Comparison of ENCODE assay signal across 6 cellular contexts in the genomic region with DNA sequence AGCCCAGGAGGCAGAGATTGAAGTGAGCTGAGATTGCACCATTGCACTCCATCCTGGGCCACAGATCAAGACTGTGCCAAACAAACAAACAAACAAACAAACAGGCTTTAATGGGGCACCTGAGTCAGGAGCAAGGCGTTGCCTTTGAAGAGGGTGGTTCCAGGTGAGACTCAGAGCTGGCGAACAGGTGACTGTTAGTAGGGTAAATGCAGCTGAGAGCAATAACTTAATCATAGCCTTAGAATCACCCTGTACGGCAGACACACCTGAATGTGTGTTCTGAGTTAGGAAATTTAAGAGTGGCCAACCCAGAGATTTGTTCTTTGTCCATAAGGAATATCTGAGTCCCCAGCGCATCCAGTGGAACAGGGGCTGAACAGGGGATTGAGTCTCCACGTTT.
"Had no signal": no experiment of that assay in that cellular context is flagged by ENCODE, and none has a peak within 500 bp of the region (broad histone marks: within the 10 kb centered on the region; RNA-seq: fewer than 3 reads in every experiment).

No MANE protein-coding gene starts in this region.

- H3K4me3 ChIP-seq: GM23338 had no signal

- H3K4me2 ChIP-seq: GM23338 had no signal

- DNase-seq: H9, HCEC 1CT had no signal

- FAIRE-seq: H1, H54, HTR-8/SVneo had no signal

- ATAC-seq: GM23338 had no signal
